ENCODE assay signal across 16 cellular contexts in the genomic region with DNA sequence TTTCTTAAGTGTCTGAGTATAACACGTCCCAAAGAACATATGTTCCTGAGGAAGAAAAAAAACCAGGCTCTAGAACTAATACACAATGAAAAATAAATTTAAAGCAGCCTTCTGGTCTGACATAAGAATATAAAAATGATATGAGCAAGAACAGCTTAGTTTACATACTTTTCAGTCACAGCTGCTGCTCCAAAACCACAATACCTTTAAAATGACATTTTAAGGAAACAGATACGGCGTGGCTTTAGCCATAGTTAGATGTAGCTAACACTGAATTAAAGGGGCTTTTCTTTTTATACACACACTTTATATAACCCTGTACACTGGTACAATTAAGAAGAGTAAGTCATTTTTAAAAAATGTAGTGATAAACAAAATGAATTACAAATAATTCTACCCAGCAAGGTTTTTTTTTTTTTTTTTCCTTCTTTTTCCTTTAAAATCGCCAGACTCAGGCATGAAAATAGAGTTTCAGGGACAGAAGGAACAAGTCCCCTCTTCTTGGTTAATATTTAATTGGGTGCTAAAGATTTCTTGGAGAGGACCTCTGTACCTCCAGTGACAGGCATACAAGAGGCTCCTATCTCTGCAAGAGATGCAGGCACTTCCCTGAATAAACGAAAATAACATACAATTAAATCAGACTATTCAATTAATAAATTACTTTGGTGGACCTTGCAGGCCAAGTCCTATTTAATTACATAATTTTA.
A peak's percentile ranks its signal among the peaks of the same experiment; 100 is the strongest.
DNase-seq lines count a peak whose midpoint lies in the region; ATAC-seq, FAIRE-seq and TF ChIP-seq lines count a peak whose summit lies in the region.
"Had no signal": no experiment of that assay in that cellular context is flagged by ENCODE, and none has a peak within 500 bp of the region (broad histone marks: within the 10 kb centered on the region; RNA-seq: fewer than 3 reads in every experiment).

No MANE protein-coding gene starts in this region.

- H3K4me1 Mint-ChIP-seq in natural killer cell treated with Interleukin-12 subunit alpha and Interleukin-12 subunit beta and Interleukin-15 and Interleukin-18, amount 100 ng/mL, for 72 hours (ENCODE audit: low read depth in 2 of 2), result no peaks in the 10 kb centered on the region

- H3K27ac Mint-ChIP-seq in natural killer cell treated with Interleukin-12 subunit alpha and Interleukin-12 subunit beta and Interleukin-15 and Interleukin-18, amount 100 ng/mL, for 72 hours, result no peak overlapping the region

- no peak overlapping the region for H3K4me3 Mint-ChIP-seq in natural killer cell treated with Interleukin-12 subunit alpha and Interleukin-12 subunit beta and Interleukin-15 and Interleukin-18, amount 100 ng/mL, for 72 hours

- H3K4me2 ChIP-seq in SK-N-SH, result no peak overlapping the region

- WGBS in SK-N-SH (ENCODE audit: low lambda C conversion rate), result 63% methylated on average over 5 of the region's 5 CpGs
- 34 to 52% (median 42%) methylated on average over 5 of the region's 5 CpGs for WGBS in small intestine, 3 donors

- peak overlapping the region in 1 of 2 experiments; percentile 18; a peak in 2 of 4 replicates for H3K27ac ChIP-seq in SK-N-SH (ENCODE audit: low read depth in 2 of 2, low read length in 1 of 2)
- no peak overlapping the region for H3K27ac ChIP-seq in small intestine (ENCODE audit: low read depth in 1 of 2, low read length in 1 of 2)
- H3K27ac ChIP-seq: foreskin keratinocyte, prostate gland had no signal

- no peak overlapping the region for H2AFZ ChIP-seq in SK-N-SH (ENCODE audit: low read depth)

- H3K27me3 ChIP-seq in SK-N-SH (ENCODE audit: insufficient read depth), result no peaks in the 10 kb centered on the region
- H3K27me3 ChIP-seq in small intestine (ENCODE audit: control insufficient read depth in 2 of 2, insufficient read depth in 2 of 2, low read length in 2 of 2), result no peaks in the 10 kb centered on the region
- H3K27me3 ChIP-seq: foreskin keratinocyte had no signal

- no peak for TF ChIP-seq CTCF in SK-N-SH (IDR thresholded peaks at IDR 0.05)

- H3K36me3 ChIP-seq in SK-N-SH (replicated peaks in 1 of 2; ENCODE audit: control insufficient read depth in 1 of 2, insufficient read depth in 2 of 2, low read length in 1 of 2), result no peaks in the 10 kb centered on the region
- no peaks in the 10 kb centered on the region for H3K36me3 ChIP-seq in small intestine (ENCODE audit: control insufficient read depth in 2 of 2, insufficient read depth in 2 of 2, low read length in 2 of 2)
- H3K36me3 ChIP-seq: prostate gland had no signal

- peak; percentile 12 for DNase-seq in GDM1 (lab: John Stamatoyannopoulos, UW)
- no peak for DNase-seq in SK-N-SH
- DNase-seq in hepatic stellate cell (ENCODE audit: low spot score), result peak; percentile 35
- DNase-seq in small intestine, result peak; percentile 69
- no peak for DNase-seq in natural killer cell treated with Interleukin-12 subunit alpha and Interleukin-12 subunit beta and Interleukin-15 and Interleukin-18, amount 100 ng/mL, for 72 hours (ENCODE audit: low spot score)
- DNase-seq in NCI-H2029 treated with DMSO at 0.1 percent for 48 hours (lab: John Stamatoyannopoulos, UW), result no peak
- DNase-seq in activated CD8-positive, alpha-beta memory T cell treated with anti-CD3 and anti-CD28 coated beads, Interleukin-2, amount 50 U/mL, for 48 hours, result no peak
- DNase-seq: activated CD4-positive, alpha-beta T cell treated with anti-CD3 and anti-CD28 coated beads for 4 hours; activated effector memory CD4-positive, alpha-beta T cell treated with Interleukin-2 at 50 U/mL for 16 hours; foreskin keratinocyte; NCI-H510A; SHP77; stimulated activated CD4-positive, alpha-beta T cell treated with anti-CD3 and anti-CD28 coated beads, Interleukin-4, amount 100 ng/mL, for 4 hours; substantia nigra had no signal

- H3K4me3 ChIP-seq in SK-N-SH (ENCODE audit: low read depth in 2 of 2, low read length in 1 of 2) (no peak overlapping the region), small intestine (ENCODE audit: low read depth in 1 of 2, low read length in 2 of 2) (no peak overlapping the region)
- H3K4me3 ChIP-seq: prostate gland had no signal

- no peaks in the 10 kb centered on the region for H3K9me3 ChIP-seq in SK-N-SH
- no peaks in the 10 kb centered on the region for H3K9me3 ChIP-seq in small intestine (ENCODE audit: control insufficient read depth, low read depth)
- H3K9me3 ChIP-seq: prostate gland had no signal

- ATAC-seq in natural killer cell treated with Interleukin-12 subunit alpha and Interleukin-12 subunit beta and Interleukin-15 and Interleukin-18, amount 100 ng/mL, for 72 hours, result no peak
- ATAC-seq in HG03139 (IDR thresholded peaks at IDR 0.05; ENCODE audit: unreplicated experiment), result no peak
- ATAC-seq: foreskin keratinocyte had no signal

- no peak for TF ChIP-seq EP300 in SK-N-SH (IDR thresholded peaks at IDR 0.05; ENCODE audit: borderline replicate concordance in 1 of 2, low read depth in 1 of 2, low read length in 1 of 2)

- CTCF ChIA-PET in SK-N-SH (lab: Yijun Ruan, JAX), result no interaction called here

- H3K9me2 ChIP-seq in SK-N-SH, result no peaks in the 10 kb centered on the region

- no peak for FAIRE-seq in small intestine (lab: Jason Lieb, UNC)

- H3K9me3 Mint-ChIP-seq in natural killer cell treated with Interleukin-12 subunit alpha and Interleukin-12 subunit beta and Interleukin-15 and Interleukin-18, amount 100 ng/mL, for 72 hours, result no peaks in the 10 kb centered on the region

- peaks cover 7% of the 10 kb centered on the region for H3F3A ChIP-seq in SK-N-SH (replicated peaks; ENCODE audit: insufficient read depth)

- H4K20me1 ChIP-seq in SK-N-SH (ENCODE audit: insufficient read depth), result no peaks in the 10 kb centered on the region

- no peak for TF ChIP-seq RAD21 in SK-N-SH (IDR thresholded peaks at IDR 0.05; ENCODE audit: low read length)

- peaks cover 71% of the 10 kb centered on the region for H3K79me2 ChIP-seq in SK-N-SH (ENCODE audit: insufficient read depth)

- POLR2A ChIA-PET in SK-N-SH (lab: Yijun Ruan, JAX), result no interaction called here

- H3K9ac ChIP-seq in SK-N-SH, result no peak overlapping the region

- H3K36me3 Mint-ChIP-seq in natural killer cell treated with Interleukin-12 subunit alpha and Interleukin-12 subunit beta and Interleukin-15 and Interleukin-18, amount 100 ng/mL, for 72 hours, result no peaks in the 10 kb centered on the region

- H3K27me3 Mint-ChIP-seq in natural killer cell treated with Interleukin-12 subunit alpha and Interleukin-12 subunit beta and Interleukin-15 and Interleukin-18, amount 100 ng/mL, for 72 hours, result no peaks in the 10 kb centered on the region

- H3K4me1 ChIP-seq in SK-N-SH (ENCODE audit: control insufficient read depth in 1 of 2, insufficient read depth in 2 of 2, low read depth in 1 of 2, low read length in 1 of 2) (peaks cover 5% of the 10 kb centered on the region in 2 experiments; a peak in 2 of 4 replicates), small intestine (ENCODE audit: control insufficient read depth in 2 of 2, insufficient read depth in 1 of 2, low read depth in 1 of 2, low read length in 1 of 2) (peaks cover 0 to 2% of the 10 kb centered on the region in 2 donors)
- H3K4me1 ChIP-seq: foreskin keratinocyte, prostate gland had no signal

TF ChIP-seq in SK-N-SH, 30 proteins besides CTCF, POLR2A, EP300 and RAD21:
- TF ChIP-seq POLR2AphosphoS5 (IDR thresholded peaks at IDR 0.05; ENCODE audit: low read depth, low read length) (peak; percentile 15; the same call in 1 of the 2 replicates), GABPA (IDR thresholded peaks at IDR 0.05; ENCODE audit: low read depth) (no peak), FOXM1 (IDR thresholded peaks at IDR 0.05; ENCODE audit: low read depth) (no peak), TCF12 (IDR thresholded peaks at IDR 0.05) (peak; percentile 79), TEAD4 (IDR thresholded peaks at IDR 0.05; ENCODE audit: borderline replicate concordance, insufficient read depth) (no peak), JUND (IDR thresholded peaks at IDR 0.05) (peak; percentile 15; the same call in 1 of the 2 replicates)
- TF ChIP-seq, protein P1, sequence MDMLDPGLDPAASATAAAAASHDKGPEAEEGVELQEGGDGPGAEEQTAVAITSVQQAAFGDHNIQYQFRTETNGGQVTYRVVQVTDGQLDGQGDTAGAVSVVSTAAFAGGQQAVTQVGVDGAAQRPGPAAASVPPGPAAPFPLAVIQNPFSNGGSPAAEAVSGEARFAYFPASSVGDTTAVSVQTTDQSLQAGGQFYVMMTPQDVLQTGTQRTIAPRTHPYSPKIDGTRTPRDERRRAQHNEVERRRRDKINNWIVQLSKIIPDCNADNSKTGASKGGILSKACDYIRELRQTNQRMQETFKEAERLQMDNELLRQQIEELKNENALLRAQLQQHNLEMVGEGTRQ (IDR thresholded peaks at IDR 0.05; ENCODE audit: borderline replicate concordance, low read depth, low read length), result no peak
- TF ChIP-seq, protein P2, sequence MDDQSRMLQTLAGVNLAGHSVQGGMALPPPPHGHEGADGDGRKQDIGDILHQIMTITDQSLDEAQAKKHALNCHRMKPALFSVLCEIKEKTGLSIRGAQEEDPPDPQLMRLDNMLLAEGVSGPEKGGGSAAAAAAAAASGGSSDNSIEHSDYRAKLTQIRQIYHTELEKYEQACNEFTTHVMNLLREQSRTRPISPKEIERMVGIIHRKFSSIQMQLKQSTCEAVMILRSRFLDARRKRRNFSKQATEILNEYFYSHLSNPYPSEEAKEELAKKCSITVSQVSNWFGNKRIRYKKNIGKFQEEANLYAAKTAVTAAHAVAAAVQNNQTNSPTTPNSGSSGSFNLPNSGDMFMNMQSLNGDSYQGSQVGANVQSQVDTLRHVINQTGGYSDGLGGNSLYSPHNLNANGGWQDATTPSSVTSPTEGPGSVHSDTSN (IDR thresholded peaks at IDR 0.05), result no peak

Comparison
In these comparisons a context has a peak if more than half of its experiments do, and no peak if none do; other contexts are left out.
1. DNase-seq: peak in GDM1 (single experiment), hepatic stellate cell (single experiment) and small intestine (single experiment); none in SK-N-SH (single experiment), natural killer cell treated with Interleukin-12 subunit alpha and Interleukin-12 subunit beta and Interleukin-15 and Interleukin-18, amount 100 ng/mL, for 72 hours (single experiment), NCI-H2029 treated with DMSO at 0.1 percent for 48 hours (single experiment) and activated CD8-positive, alpha-beta memory T cell treated with anti-CD3 and anti-CD28 coated beads, Interleukin-2, amount 50 U/mL, for 48 hours (single experiment).